Comparison of ENCODE assay signal across 13 cellular contexts in genomic region chr1:16617101-16617727, GRCh38. TPM values are rescaled to one million over a fixed set of nuclear protein-coding genes. Genes with fewer than 3 reads are reported as not detected.
DNase-seq lines count a peak whose midpoint lies in the region; ATAC-seq and TF ChIP-seq lines count a peak whose summit lies in the region.
"Had no signal": no experiment of that assay in that cellular context is flagged by ENCODE, and none has a peak within 500 bp of the region (broad histone marks: within the 10 kb centered on the region; RNA-seq: fewer than 3 reads in every experiment).

No MANE protein-coding gene starts in this region.

- DNase-seq in Right ventricle myocardium superior (peak; percentile 45), Right ventricle myocardium inferior (ENCODE audit: missing footprints) (no peak), adrenal gland (peak in 5 of 7 donors; percentile 22 to 56 (median 38)), mesenteric fat pad (ENCODE audit: low spot score) (peak; percentile 91), ureter (ENCODE audit: low spot score) (peak; percentile 64), NCI-H2029 (lab: John Stamatoyannopoulos, UW) (no peak), NCI-H1105 (lab: John Stamatoyannopoulos, UW) (no peak)
- DNase-seq: GF-D8, NCI-H345 had no signal

- ATAC-seq in Right ventricle myocardium superior (ENCODE audit: poor library complexity) (no peak), Right ventricle myocardium inferior (no peak), GM18868 (IDR thresholded peaks at IDR 0.05; ENCODE audit: unreplicated experiment) (no peak)

- H3K4me1 ChIP-seq in adrenal gland (replicated peaks in 1 of 2) = peaks cover 11 to 12% of the 10 kb centered on the region in 2 donors

- H3K27me3 ChIP-seq in adrenal gland = no peaks in the 10 kb centered on the region
- H3K27me3 ChIP-seq: breast epithelium had no signal

- no peak for TF ChIP-seq CTCF in adrenal gland (IDR thresholded peaks at IDR 0.05)

- peaks cover 0 to under 1% of the 10 kb centered on the region in 2 donors for H3K36me3 ChIP-seq in adrenal gland (replicated peaks in 1 of 2)
- H3K36me3 ChIP-seq: breast epithelium had no signal

- TF ChIP-seq POLR2A in adrenal gland (IDR thresholded peaks at IDR 0.05) = no peak

- WGBS in adrenal gland, 4 donors = 82 to 89% (median 86%) methylated on average over 21 of the region's 21 CpGs

- intact Hi-C loops in Right ventricle myocardium superior (cut with DNase I) = loop anchor here (10.0 kb wide), 1 partner anchor 172 kb away; the partner anchor contains the start of gene NECAP2
- intact Hi-C loops in Right ventricle myocardium inferior (cut with DNase I) = no loop called here
- intact Hi-C loops in adrenal gland (cut with DNase I) = no loop called here

- H3K9me3 ChIP-seq in adrenal gland (replicated peaks in 1 of 3) = no peaks in the 10 kb centered on the region
- H3K9me3 ChIP-seq: breast epithelium had no signal

- no peak overlapping the region for H3K27ac ChIP-seq in adrenal gland
- H3K27ac ChIP-seq: breast epithelium, C4-2B, PC-9 had no signal

- H3K4me3 ChIP-seq in adrenal gland = no peak overlapping the region
- H3K4me3 ChIP-seq: breast epithelium, PC-9 had no signal

RNA-seq across cellular contexts. Expression of gene NBPF1, which starts 3.9 kb away (rescaled TPM):
- total RNA-seq in Right ventricle myocardium superior (11.7 TPM), Right ventricle myocardium inferior (12.4 TPM), adrenal gland (100 to 1,000 TPM in 4 of 8 donors, 10 to 100 TPM in 4; 46.4 to 205 (median 111) TPM), mesenteric fat pad (25.8 TPM), ureter (61.9 TPM)
- polyA plus RNA-seq in adrenal gland = 100 to 1,000 TPM in 1 of 3 donors, 10 to 100 TPM in 1, 1 to 10 TPM in 1; 7.9 to 185 (median 25.8) TPM

RNA-seq across cellular contexts. Expression of gene RNU1-3, which starts 49.5 kb away (rescaled TPM):
- total RNA-seq in Right ventricle myocardium superior = 9,391 TPM
- 4,572 TPM for total RNA-seq in Right ventricle myocardium inferior
- total RNA-seq in adrenal gland = 1,000 to 10,000 TPM in 3 of 8 donors, 100 to 1,000 TPM in 1, under 1 TPM in 3, not detected in 1; under 0.01 to 2,119 (median 890) TPM
- not detected for polyA plus RNA-seq in adrenal gland
- 6,165 TPM for total RNA-seq in mesenteric fat pad
- total RNA-seq in ureter = 1,626 TPM

Comparison
In these comparisons a context has a peak if more than half of its experiments do, and no peak if none do; other contexts are left out.
1. DNase-seq: peak in Right ventricle myocardium superior (single experiment), adrenal gland (5 of 7), mesenteric fat pad (single experiment) and ureter (single experiment); none in Right ventricle myocardium inferior (single experiment), NCI-H2029 (single experiment) and NCI-H1105 (single experiment).